8 cellular contexts compared by ENCODE assay signal in genomic region chr7:2451171-2452073, GRCh38. TPM values are rescaled to one million over a fixed set of nuclear protein-coding genes. Genes with fewer than 3 reads are reported as not detected.
DNase-seq lines count a peak whose midpoint lies in the region; ATAC-seq and TF ChIP-seq lines count a peak whose summit lies in the region.

No MANE protein-coding gene starts in this region.

- no peaks in the 10 kb centered on the region for H3K27me3 ChIP-seq in CD4-positive, alpha-beta memory T cell (ENCODE audit: insufficient read depth, low read length)
- no peaks in the 10 kb centered on the region for H3K27me3 ChIP-seq in HUES64 (ENCODE audit: insufficient read depth, low read length)

- H3K4me3 ChIP-seq in CD4-positive, alpha-beta memory T cell (ENCODE audit: low read length in 2 of 2), result peak overlapping the region in 1 of 2 donors; percentile 32
- no peak overlapping the region for H3K4me3 ChIP-seq in HUES64 (ENCODE audit: low read length)
- peak overlapping the region; percentile 17 for H3K4me3 ChIP-seq in fibroblast of pulmonary artery (replicated peaks; ENCODE audit: low read depth, low read length)

- H3K36me3 ChIP-seq in CD4-positive, alpha-beta memory T cell (ENCODE audit: insufficient read depth, low read length), result no peaks in the 10 kb centered on the region
- no peaks in the 10 kb centered on the region for H3K36me3 ChIP-seq in HUES64 (ENCODE audit: insufficient read depth, low read length)

- no peak overlapping the region for H3K27ac ChIP-seq in CD4-positive, alpha-beta memory T cell (ENCODE audit: low read depth, low read length)
- H3K27ac ChIP-seq in HUES64 (ENCODE audit: low read depth, low read length), result 0 out of 2 replicates have a peak overlapping the region, but pooled peaks have one; percentile 18

- peaks cover 0 to 9% (median 5%) of the 10 kb centered on the region in 4 donors for H3K4me1 Mint-ChIP-seq in CD4-positive, alpha-beta memory T cell
- no peaks in the 10 kb centered on the region for H3K4me1 Mint-ChIP-seq in activated T-helper 17 cell treated with anti-CD3 and anti-CD28 coated beads, Interleukin-2, amount 50 U/mL, for 72 hours
- peaks cover 26% of the 10 kb centered on the region for H3K4me1 Mint-ChIP-seq in nephron progenitor cell

- H3K9me3 Mint-ChIP-seq in CD4-positive, alpha-beta memory T cell, result peaks cover 0 to 4% (median 0%) of the 10 kb centered on the region in 8 donors
- no peaks in the 10 kb centered on the region for H3K9me3 Mint-ChIP-seq in activated T-helper 17 cell treated with anti-CD3 and anti-CD28 coated beads, Interleukin-2, amount 50 U/mL, for 72 hours
- H3K9me3 Mint-ChIP-seq in nephron progenitor cell, result peaks cover 17% of the 10 kb centered on the region

- H3K27ac Mint-ChIP-seq in CD4-positive, alpha-beta memory T cell, result peak overlapping the region in 1 of 7 donors; percentile 46
- no peak overlapping the region for H3K27ac Mint-ChIP-seq in activated T-helper 17 cell treated with anti-CD3 and anti-CD28 coated beads, Interleukin-2, amount 50 U/mL, for 72 hours
- no peak overlapping the region for H3K27ac Mint-ChIP-seq in nephron progenitor cell

- POLR2A ChIA-PET in CD4-positive, alpha-beta memory T cell (lab: Charles Lee; ENCODE audit: partially characterized antibody), result interaction anchor here (0.6 to 2.1 kb wide), 4 partner anchors 49 to 258 kb away, joined by 3 to 9 read pairs (median 4); no protein-coding TSS in a partner anchor

- intact Hi-C loops in CD4-positive, alpha-beta memory T cell (cut with micrococcal nuclease), result loop anchor here (1.0 kb wide), 2 partner anchors 18 to 258 kb away; no protein-coding TSS in a partner anchor

- 29% methylated on average over 34 of the region's 34 CpGs for WGBS in HUES64

- H3K36me3 Mint-ChIP-seq in CD4-positive, alpha-beta memory T cell, result no peaks in the 10 kb centered on the region
- no peaks in the 10 kb centered on the region for H3K36me3 Mint-ChIP-seq in activated T-helper 17 cell treated with anti-CD3 and anti-CD28 coated beads, Interleukin-2, amount 50 U/mL, for 72 hours (ENCODE audit: low read depth)
- H3K36me3 Mint-ChIP-seq in nephron progenitor cell (ENCODE audit: low read depth), result peaks cover 4% of the 10 kb centered on the region

- CTCF ChIA-PET in CD4-positive, alpha-beta memory T cell (lab: Charles Lee; ENCODE audit: partially characterized antibody), result interaction anchor here (0.6 to 5.7 kb wide), 23 partner anchors 8 to 267 kb away, joined by 3 to 79 read pairs (median 3); no protein-coding TSS in a partner anchor

- H3K4me3 Mint-ChIP-seq in CD4-positive, alpha-beta memory T cell, result peak overlapping the region in 6 of 8 donors; percentile 15 to 67 (median 52)
- H3K4me3 Mint-ChIP-seq in activated T-helper 17 cell treated with anti-CD3 and anti-CD28 coated beads, Interleukin-2, amount 50 U/mL, for 72 hours, result peak overlapping the region; percentile 64
- H3K4me3 Mint-ChIP-seq in nephron progenitor cell, result no peak overlapping the region

- peak; percentile 85 for ATAC-seq in GM19452 (IDR thresholded peaks at IDR 0.05; ENCODE audit: unreplicated experiment)
- ATAC-seq in activated T-helper 17 cell treated with anti-CD3 and anti-CD28 coated beads, Interleukin-2, amount 50 U/mL, for 72 hours (replicated peaks), result peak; percentile 97
- peak; percentile 97 for ATAC-seq in stimulated activated naive CD8-positive, alpha-beta T cell treated with anti-CD3 and anti-CD28 coated beads, Interleukin-15, Interleukin-2, amounts not matched to agents 100 U/mL and 50 U/mL, for 24 hours

- H3K27me3 Mint-ChIP-seq in CD4-positive, alpha-beta memory T cell, result no peaks in the 10 kb centered on the region
- no peaks in the 10 kb centered on the region for H3K27me3 Mint-ChIP-seq in activated T-helper 17 cell treated with anti-CD3 and anti-CD28 coated beads, Interleukin-2, amount 50 U/mL, for 72 hours
- peaks cover 7% of the 10 kb centered on the region for H3K27me3 Mint-ChIP-seq in nephron progenitor cell (ENCODE audit: low read depth, poor library complexity)

- TF ChIP-seq CTCF in fibroblast of pulmonary artery (IDR thresholded peaks at IDR 0.05; ENCODE audit: low read length, missing control alignments), result peak; percentile 79
- peak; percentile 87 for TF ChIP-seq CTCF in nephron progenitor cell (IDR thresholded peaks at IDR 0.05)

- peak; percentile 60 to 68 (median 64) for DNase-seq in CD4-positive, alpha-beta memory T cell
- peak; percentile 79 for DNase-seq in RPMI7951 (ENCODE audit: low read depth)
- DNase-seq in fibroblast of pulmonary artery (ENCODE audit: low read depth), result peak; percentile 72
- peak; percentile 93 for DNase-seq in nephron progenitor cell
- peak; percentile 94 for DNase-seq in stimulated activated naive CD8-positive, alpha-beta T cell treated with anti-CD3 and anti-CD28 coated beads, Interleukin-15, Interleukin-2, amounts not matched to agents 100 U/mL and 50 U/mL, for 24 hours

- peaks cover 10% of the 10 kb centered on the region for H3K4me1 ChIP-seq in CD4-positive, alpha-beta memory T cell (ENCODE audit: insufficient read depth, low read length)
- H3K4me1 ChIP-seq in HUES64 (ENCODE audit: insufficient read depth, low read length), result 0 out of 2 replicates have a peak, but pooled peaks cover 5% of the 10 kb centered on the region

- 0 out of 2 replicates have a peak overlapping the region, but pooled peaks have one; percentile 20 for H3K9ac ChIP-seq in HUES64 (ENCODE audit: low read depth, low read length)

- H3K9me3 ChIP-seq in CD4-positive, alpha-beta memory T cell (ENCODE audit: control insufficient read depth in 1 of 2, low read length in 2 of 2), result no peaks in the 10 kb centered on the region
- no peaks in the 10 kb centered on the region for H3K9me3 ChIP-seq in HUES64 (ENCODE audit: insufficient read depth, low read depth, low read length)

RNA-seq across cellular contexts. Expression of gene GRIFIN, which starts 24.8 kb away (rescaled TPM):
- not detected for total RNA-seq in CD4-positive, alpha-beta memory T cell
- polyA plus RNA-seq in CD4-positive, alpha-beta memory T cell, result not detected
- polyA plus RNA-seq in HUES64 (2013, experiment 1 of 2), result not detected
- polyA plus RNA-seq in HUES64 (2013, experiment 2 of 2), result not detected
- total RNA-seq in RPMI7951 (2014; rRNA removed; shearing (Covaris generic)), result not detected in 2 replicates
- total RNA-seq in activated T-helper 17 cell treated with anti-CD3 and anti-CD28 coated beads, Interleukin-2, amount 50 U/mL, for 72 hours, result not detected

RNA-seq across cellular contexts. Expression of gene CHST12, which starts 48.0 kb away (rescaled TPM):
- total RNA-seq in CD4-positive, alpha-beta memory T cell, result 10 to 100 TPM; 29.5 to 30.7 TPM
- 10 to 100 TPM; 11.6 to 22.5 TPM for polyA plus RNA-seq in CD4-positive, alpha-beta memory T cell
- 9.6 TPM for polyA plus RNA-seq in HUES64 (2013, experiment 1 of 2)
- 8.4 TPM for polyA plus RNA-seq in HUES64 (2013, experiment 2 of 2)
- 5.9 and 8.0 TPM in 2 replicates for total RNA-seq in RPMI7951 (2014; rRNA removed; shearing (Covaris generic))
- 1 to 10 TPM; 4.8 to 8.5 TPM for total RNA-seq in activated T-helper 17 cell treated with anti-CD3 and anti-CD28 coated beads, Interleukin-2, amount 50 U/mL, for 72 hours
